35 cellular contexts compared by ENCODE assay signal in the genomic region with DNA sequence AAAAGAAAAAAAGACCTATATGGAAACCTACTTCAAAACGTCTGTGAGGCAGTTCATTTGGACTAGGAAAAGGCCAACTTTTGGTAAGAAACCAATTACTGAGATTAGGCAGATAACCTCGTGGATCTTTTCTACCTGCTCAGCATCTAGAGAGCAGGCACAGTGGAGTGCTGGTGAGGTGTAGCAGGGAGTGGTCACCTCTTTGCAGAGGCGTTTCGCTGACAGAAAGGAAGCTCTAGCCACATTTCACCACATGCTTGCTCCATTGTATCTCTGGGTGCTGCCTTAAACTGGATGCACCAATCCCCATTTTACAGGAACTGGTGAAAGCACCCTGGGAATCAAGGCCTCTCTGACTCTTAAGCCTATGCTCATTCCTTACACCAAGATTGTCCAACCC.
"Had no signal": no experiment of that assay in that cellular context is flagged by ENCODE, and none has a peak within 500 bp of the region (broad histone marks: within the 10 kb centered on the region; RNA-seq: fewer than 3 reads in every experiment).

No MANE protein-coding gene starts in this region.

- H3K27me3 ChIP-seq: MG63 had no signal

- H3K36me3 ChIP-seq: MG63 had no signal

- H3K4me3 ChIP-seq: MG63 had no signal

- H3K9me3 ChIP-seq: MG63 had no signal

- DNase-seq: MG63, MM.1S, MV-4-11, NCI-H1048, NCI-H1092, NCI-H1092 treated with DMSO at 0.1 percent for 48 hours, NCI-H1105, NCI-H1105 treated with DMSO at 0.1 percent for 48 hours, NCI-H1417, NCI-H1417 treated with DMSO at 0.1 percent for 48 hours, NCI-H1436, NCI-H1436 treated with DMSO at 0.1 percent for 48 hours, NCI-H146, NCI-H1694, NCI-H1694 treated with DMSO at 0.1 percent for 48 hours, NCI-H187, NCI-H187 treated with DMSO at 0.1 percent for 48 hours, NCI-H1930, NCI-H2029, NCI-H2029 treated with DMSO at 0.1 percent for 48 hours, NCI-H2081, NCI-H2081 treated with DMSO at 0.1 percent for 48 hours, NCI-H2107, NCI-H2171, NCI-H2171 treated with DMSO at 0.1 percent for 48 hours, NCI-H2227 treated with DMSO at 0.1 percent for 48 hours, NCI-H226, NCI-H345, NCI-H446, NCI-H446 treated with DMSO at 0.1 percent for 48 hours, NCI-H510A, NCI-H510A treated with DMSO at 0.1 percent for 48 hours, NCI-H524, NCI-H524 treated with DMSO at 0.1 percent for 48 hours, NCI-H526 had no signal
